Comparison of ENCODE assay signal across 16 cellular contexts in genomic region chr10:123798856-123799255, GRCh38.
"Had no signal": no experiment of that assay in that cellular context is flagged by ENCODE, and none has a peak within 500 bp of the region (broad histone marks: within the 10 kb centered on the region; RNA-seq: fewer than 3 reads in every experiment).

No MANE protein-coding gene starts in this region.

- H3K27me3 ChIP-seq: suprapubic skin, tibial artery had no signal

- H3K4me3 ChIP-seq: heart left ventricle, left ventricle myocardium inferior, lower lobe of right lung, pancreas, smooth muscle cell, suprapubic skin, tibial artery had no signal

- H3K4me1 ChIP-seq: lower lobe of right lung, pancreas, suprapubic skin had no signal

- DNase-seq: dermis blood vessel endothelial cell; endodermal cell; erythroblast; foreskin melanocyte; heart left ventricle; hippocampal formation; left ventricle myocardium inferior; lower lobe of right lung; natural killer cell; pancreas; right cardiac atrium; stimulated activated CD4-positive, alpha-beta T cell treated with anti-CD3 and anti-CD28 coated beads, Interleukin-2, amount 100 ng/mL, for 48 hours; stimulated activated naive CD4-positive, alpha-beta T cell treated with Interleukin-2 at 50 U/mL for 16 hours; tibial artery had no signal

- ATAC-seq: heart left ventricle, lower lobe of right lung, natural killer cell, pancreas, right cardiac atrium had no signal

- H3K27ac ChIP-seq: left ventricle myocardium inferior, lower lobe of right lung, pancreas, suprapubic skin had no signal

- H3K9me3 ChIP-seq: heart left ventricle, left ventricle myocardium inferior, lower lobe of right lung, pancreas, suprapubic skin, tibial artery had no signal

- H3K36me3 ChIP-seq: left ventricle myocardium inferior, lower lobe of right lung, pancreas, suprapubic skin had no signal
